Comparison of ENCODE assay signal across 8 cellular contexts in genomic region chr4:54658321-54659093, GRCh38. TPM values are rescaled to one million over a fixed set of nuclear protein-coding genes. Genes with fewer than 3 reads are reported as not detected.
DNase-seq lines count a peak whose midpoint lies in the region; ATAC-seq and TF ChIP-seq lines count a peak whose summit lies in the region.

No MANE protein-coding gene starts in this region.

- H3K36me3 Mint-ChIP-seq in neural progenitor cell: peaks cover 5% of the 10 kb centered on the region

- POLR2A ChIA-PET in HEK293 (lab: Yijun Ruan, JAX): interaction anchor here (0.6 kb wide), 1 partner anchor 369 kb away, joined by 3 read pairs; no protein-coding TSS in a partner anchor

- no peak overlapping the region for H3K27ac Mint-ChIP-seq in neural progenitor cell

- no peaks in the 10 kb centered on the region for H3K9me3 Mint-ChIP-seq in neural progenitor cell

- H3K4me3 Mint-ChIP-seq in neural progenitor cell: peak overlapping the region; percentile 94

- peak overlapping the region; percentile 91 for H2AFZ ChIP-seq in neural progenitor cell (replicated peaks)

- intact Hi-C loops in aorta (cut with DNase I): no loop called here

- 1% methylated on average over 71 to 74 of the region's 74 CpGs for WGBS in aorta, 2 donors

- H3K27me3 ChIP-seq in neural progenitor cell: peaks cover 88% of the 10 kb centered on the region
- H3K27me3 ChIP-seq in aorta (ENCODE audit: control insufficient read depth in 1 of 2, insufficient read depth in 2 of 2, low read length in 1 of 2): no peaks in the 10 kb centered on the region

- H3K36me3 ChIP-seq in ES-I3 (ENCODE audit: insufficient read depth, low read length): no peaks in the 10 kb centered on the region
- no peaks in the 10 kb centered on the region for H3K36me3 ChIP-seq in HEK293 (ENCODE audit: control insufficient read depth in 2 of 2, insufficient read depth in 1 of 2, low read length in 2 of 2)
- H3K36me3 ChIP-seq in neural progenitor cell: no peaks in the 10 kb centered on the region
- no peaks in the 10 kb centered on the region for H3K36me3 ChIP-seq in aorta (ENCODE audit: control insufficient read depth in 1 of 2, insufficient read depth in 2 of 2, low read length in 1 of 2)

- H3K9me3 ChIP-seq in ES-I3 (ENCODE audit: control insufficient read depth, insufficient read depth, low read length): no peaks in the 10 kb centered on the region
- H3K9me3 ChIP-seq in HEK293 (ENCODE audit: control insufficient read depth, insufficient read depth, low read depth, low read length): no peaks in the 10 kb centered on the region
- no peaks in the 10 kb centered on the region for H3K9me3 ChIP-seq in neural progenitor cell (ENCODE audit: low read depth)
- H3K9me3 ChIP-seq in aorta (ENCODE audit: control insufficient read depth, low read length): no peaks in the 10 kb centered on the region

- peak overlapping the region; percentile 53 for H3K9ac ChIP-seq in ES-I3 (ENCODE audit: low read depth, low read length)
- no peak overlapping the region for H3K9ac ChIP-seq in neural progenitor cell

- H4K20me1 ChIP-seq in neural progenitor cell (ENCODE audit: low read depth): peaks cover 5% of the 10 kb centered on the region

- DNase-seq in NCI-H69 (lab: John Stamatoyannopoulos, UW): peak; percentile 77
- DNase-seq in activated gamma-delta T cell (lab: John Stamatoyannopoulos, UW): peak; percentile 9
- peak; percentile 7 for DNase-seq in glomerular visceral epithelial cell (ENCODE audit: extremely low spot score)
- peak; percentile 77 for DNase-seq in neural progenitor cell (ENCODE audit: low spot score)
- DNase-seq in aorta: peak; percentile 64 to 85
- no peak for DNase-seq in AML-193 (lab: John Stamatoyannopoulos, UW)

- H3K4me1 ChIP-seq in ES-I3 (ENCODE audit: insufficient read depth, low read length): peaks cover 11% of the 10 kb centered on the region
- peaks cover 5% of the 10 kb centered on the region; the same call in 1 of the 2 replicates for H3K4me1 ChIP-seq in HEK293 (ENCODE audit: control insufficient read depth, insufficient read depth, low read length)
- peaks cover 16% of the 10 kb centered on the region for H3K4me1 ChIP-seq in neural progenitor cell
- H3K4me1 ChIP-seq in aorta (ENCODE audit: control insufficient read depth in 1 of 2, insufficient read depth in 2 of 2, low read length in 2 of 2): no peaks in the 10 kb centered on the region

- peak overlapping the region; percentile 90 for H3K4me2 ChIP-seq in neural progenitor cell

- H3K4me1 Mint-ChIP-seq in neural progenitor cell: peaks cover 37% of the 10 kb centered on the region

- peak overlapping the region; percentile 60; the same call in 1 of the 2 replicates for H3K27ac ChIP-seq in HEK293 (ENCODE audit: extremely low read depth, low read depth, low read length)
- no peak overlapping the region for H3K27ac ChIP-seq in neural progenitor cell
- peak overlapping the region in 1 of 2 donors; percentile 4 for H3K27ac ChIP-seq in aorta (ENCODE audit: low read depth in 1 of 2, low read length in 2 of 2)

- H3K4me3 ChIP-seq in HEK293 (ENCODE audit: low read depth, low read length) (peak overlapping the region; percentile 58), neural progenitor cell (peak overlapping the region; percentile 64), aorta (ENCODE audit: low read length in 2 of 2) (peak overlapping the region; percentile 56 to 63)

- peaks cover 29% of the 10 kb centered on the region for H3K27me3 Mint-ChIP-seq in neural progenitor cell (ENCODE audit: insufficient read depth, low read depth)

- H3K79me2 ChIP-seq in neural progenitor cell (ENCODE audit: low read depth): no peaks in the 10 kb centered on the region

- peaks cover 29% of the 10 kb centered on the region for H3F3A ChIP-seq in neural progenitor cell (ENCODE audit: low read depth)

- TF ChIP-seq CTCF in HEK293 (tag by site-specific recombination; IDR thresholded peaks at IDR 0.05) (peak; percentile 87), neural progenitor cell (IDR thresholded peaks at IDR 0.05) (peak; percentile 40)

- peak; percentile 78 for ATAC-seq in aorta (ENCODE audit: low FRiP score)

- CTCF ChIA-PET in HEK293 (lab: Yijun Ruan, JAX): interaction anchor here (0.7 to 1.5 kb wide), 4 partner anchors 28 to 749 kb away, joined by 3 to 5 read pairs (median 4); no protein-coding TSS in a partner anchor

TF ChIP-seq in HEK293, 187 proteins besides CTCF, POLR2A, EP300 and RAD21 (continues in another document):
- TF ChIP-seq SETDB1 (IDR thresholded peaks at IDR 0.05; ENCODE audit: insufficient read length, low read length) (no peak), ZNF571 (tag by site-specific recombination; IDR thresholded peaks at IDR 0.05) (no peak), ZFP69B (tag by site-specific recombination; IDR thresholded peaks at IDR 0.05) (0 out of 2 replicates have a peak, but pooled peaks have one; percentile 62), ZNF354C (tag by site-specific recombination; IDR thresholded peaks at IDR 0.05; ENCODE audit: borderline replicate concordance, low read depth) (no peak), ZNF146 (tag by site-specific recombination; IDR thresholded peaks at IDR 0.05) (no peak), ZNF18 (tag by site-specific recombination; IDR thresholded peaks at IDR 0.05) (no peak), ZNF529 (tag by site-specific recombination; IDR thresholded peaks at IDR 0.05; ENCODE audit: insufficient replicate concordance) (no peak), KLF7 (tag by site-specific recombination; IDR thresholded peaks at IDR 0.05; ENCODE audit: borderline replicate concordance) (no peak), ZNF433 (tag by site-specific recombination; IDR thresholded peaks at IDR 0.05; ENCODE audit: low read depth) (no peak), ZNF19 (tag by site-specific recombination; IDR thresholded peaks at IDR 0.05; ENCODE audit: low read depth) (no peak), ZNF114 (tag by site-specific recombination; IDR thresholded peaks at IDR 0.05) (no peak), ZBTB7A (tag by site-specific recombination; IDR thresholded peaks at IDR 0.05; ENCODE audit: low read depth) (no peak), ZNF416 (tag by site-specific recombination; IDR thresholded peaks at IDR 0.05) (no peak), ZNF473 (tag by site-specific recombination; IDR thresholded peaks at IDR 0.05) (no peak), ZNF549 (tag by site-specific recombination; IDR thresholded peaks at IDR 0.05) (no peak), ZNF677 (tag by site-specific recombination; IDR thresholded peaks at IDR 0.05) (no peak), ZNF366 (tag by site-specific recombination; conservative IDR thresholded peaks at IDR 0.05) (0 out of 2 replicates have a peak, but pooled peaks have one; percentile 33)
- TF ChIP-seq, protein P1, sequence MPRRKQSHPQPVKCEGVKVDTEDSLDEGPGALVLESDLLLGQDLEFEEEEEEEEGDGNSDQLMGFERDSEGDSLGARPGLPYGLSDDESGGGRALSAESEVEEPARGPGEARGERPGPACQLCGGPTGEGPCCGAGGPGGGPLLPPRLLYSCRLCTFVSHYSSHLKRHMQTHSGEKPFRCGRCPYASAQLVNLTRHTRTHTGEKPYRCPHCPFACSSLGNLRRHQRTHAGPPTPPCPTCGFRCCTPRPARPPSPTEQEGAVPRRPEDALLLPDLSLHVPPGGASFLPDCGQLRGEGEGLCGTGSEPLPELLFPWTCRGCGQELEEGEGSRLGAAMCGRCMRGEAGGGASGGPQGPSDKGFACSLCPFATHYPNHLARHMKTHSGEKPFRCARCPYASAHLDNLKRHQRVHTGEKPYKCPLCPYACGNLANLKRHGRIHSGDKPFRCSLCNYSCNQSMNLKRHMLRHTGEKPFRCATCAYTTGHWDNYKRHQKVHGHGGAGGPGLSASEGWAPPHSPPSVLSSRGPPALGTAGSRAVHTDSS (tag by site-specific recombination; IDR thresholded peaks at IDR 0.05): no peak
- TF ChIP-seq, protein P2, sequence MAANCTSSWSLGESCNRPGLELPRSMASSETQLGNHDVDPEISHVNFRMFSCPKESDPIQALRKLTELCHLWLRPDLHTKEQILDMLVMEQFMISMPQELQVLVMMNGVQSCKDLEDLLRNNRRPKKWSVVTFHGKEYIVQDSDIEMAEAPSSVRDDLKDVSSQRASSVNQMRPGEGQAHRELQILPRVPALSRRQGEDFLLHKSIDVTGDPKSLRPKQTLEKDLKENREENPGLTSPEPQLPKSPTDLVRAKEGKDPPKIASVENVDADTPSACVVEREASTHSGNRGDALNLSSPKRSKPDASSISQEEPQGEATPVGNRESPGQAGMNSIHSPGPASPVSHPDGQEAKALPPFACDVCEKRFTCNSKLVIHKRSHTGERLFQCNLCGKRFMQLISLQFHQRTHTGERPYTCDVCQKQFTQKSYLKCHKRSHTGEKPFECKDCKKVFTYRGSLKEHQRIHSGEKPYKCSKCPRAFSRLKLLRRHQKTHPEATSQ (tag by site-specific recombination; IDR thresholded peaks at IDR 0.05): no peak
- TF ChIP-seq, protein P3, sequence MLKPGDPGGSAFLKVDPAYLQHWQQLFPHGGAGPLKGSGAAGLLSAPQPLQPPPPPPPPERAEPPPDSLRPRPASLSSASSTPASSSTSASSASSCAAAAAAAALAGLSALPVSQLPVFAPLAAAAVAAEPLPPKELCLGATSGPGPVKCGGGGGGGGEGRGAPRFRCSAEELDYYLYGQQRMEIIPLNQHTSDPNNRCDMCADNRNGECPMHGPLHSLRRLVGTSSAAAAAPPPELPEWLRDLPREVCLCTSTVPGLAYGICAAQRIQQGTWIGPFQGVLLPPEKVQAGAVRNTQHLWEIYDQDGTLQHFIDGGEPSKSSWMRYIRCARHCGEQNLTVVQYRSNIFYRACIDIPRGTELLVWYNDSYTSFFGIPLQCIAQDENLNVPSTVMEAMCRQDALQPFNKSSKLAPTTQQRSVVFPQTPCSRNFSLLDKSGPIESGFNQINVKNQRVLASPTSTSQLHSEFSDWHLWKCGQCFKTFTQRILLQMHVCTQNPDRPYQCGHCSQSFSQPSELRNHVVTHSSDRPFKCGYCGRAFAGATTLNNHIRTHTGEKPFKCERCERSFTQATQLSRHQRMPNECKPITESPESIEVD (tag by site-specific recombination; IDR thresholded peaks at IDR 0.05): no peak

RNA-seq across cellular contexts. Expression of gene KIT, which starts 0.8 kb away (rescaled TPM):
- total RNA-seq in neural progenitor cell (ENCODE audit: low replicate concordance): 4.2 and 4.6 TPM in 2 replicates
- 10 to 100 TPM in 1 of 2 donors, 1 to 10 TPM in 1; 9.6 to 18.7 TPM for total RNA-seq in aorta
- polyA plus RNA-seq in aorta: 1 to 10 TPM in 1 of 2 donors, under 1 TPM in 1; 0.56 to 1.0 TPM

Comparison
In these comparisons a context has a peak if more than half of its experiments do, and no peak if none do; other contexts are left out.
1. DNase-seq: peak in NCI-H69 (single experiment), activated gamma-delta T cell (single experiment), glomerular visceral epithelial cell (single experiment), neural progenitor cell (single experiment) and aorta (2 of 2); none in AML-193 (0 of 2).
2. Peak in every context shown above with its lines, with median percentiles within 50 percentile points of each other: H3K4me3 ChIP-seq.